Comparison of ENCODE assay signal across 19 cellular contexts in the genomic region with DNA sequence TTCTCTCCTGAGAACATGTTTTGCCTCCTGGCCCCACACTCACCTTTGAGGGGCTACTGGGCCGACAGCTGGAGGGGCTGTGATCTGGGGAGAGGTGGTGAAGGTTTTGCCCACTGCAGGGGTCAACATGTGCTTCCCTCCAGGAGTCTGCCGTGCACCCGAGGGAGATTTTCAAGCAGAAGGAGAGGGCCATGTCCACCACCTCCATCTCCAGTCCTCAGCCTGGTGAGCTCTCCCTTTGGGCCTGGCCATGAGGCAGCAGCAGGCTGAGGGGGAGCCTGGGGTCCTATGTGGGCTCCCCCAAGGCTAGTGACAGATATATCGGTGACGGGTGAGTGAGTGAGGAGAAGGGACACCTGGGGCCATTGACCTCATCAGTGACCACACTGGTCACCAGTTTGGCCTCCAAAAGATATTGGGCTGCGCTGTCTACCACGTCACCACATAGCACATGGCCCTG. TPM values are rescaled to one million over a fixed set of nuclear protein-coding genes. Genes with fewer than 3 reads are reported as not detected.
DNase-seq lines count a peak whose midpoint lies in the region; FAIRE-seq and TF ChIP-seq lines count a peak whose summit lies in the region.
"Had no signal": no experiment of that assay in that cellular context is flagged by ENCODE, and none has a peak within 500 bp of the region (broad histone marks: within the 10 kb centered on the region; RNA-seq: fewer than 3 reads in every experiment).

No MANE protein-coding gene starts in this region.

- peaks cover 24% of the 10 kb centered on the region for H3K4me1 ChIP-seq in OCI-LY7 (ENCODE audit: insufficient read depth, low read length, poor library complexity, severe bottlenecking)
- peaks cover 5 to 13% of the 10 kb centered on the region in 2 donors for H3K4me1 ChIP-seq in kidney (ENCODE audit: control insufficient read depth in 1 of 2, insufficient read depth in 1 of 2, low read depth in 1 of 2, low read length in 2 of 2)
- peaks cover 0 to 10% (median 3%) of the 10 kb centered on the region in 4 donors for H3K4me1 ChIP-seq in tibial nerve
- H3K4me1 ChIP-seq: uterus had no signal

- H4K20me1 ChIP-seq in OCI-LY7 (ENCODE audit: insufficient read depth, low read length): no peaks in the 10 kb centered on the region

- H3K27me3 ChIP-seq in tibial nerve: no peaks in the 10 kb centered on the region
- H3K27me3 ChIP-seq: heart left ventricle, uterus had no signal

- peak overlapping the region; percentile 35 for H3K27ac Mint-ChIP-seq in activated naive CD4-positive, alpha-beta T cell treated with anti-CD3 and anti-CD28 coated beads, Interleukin-2, amount 50 U/mL, for 24 hours
- no peak overlapping the region for H3K27ac Mint-ChIP-seq in activated naive CD4-positive, alpha-beta T cell treated with anti-CD3 and anti-CD28 coated beads, Interleukin-2, amount 10 ng/mL, durations not matched to agents 7 days and 5 days
- peak overlapping the region; percentile 84 for H3K27ac Mint-ChIP-seq in stimulated activated naive CD8-positive, alpha-beta T cell treated with anti-CD3 and anti-CD28 coated beads, Interleukin-15, Interleukin-2, amounts not matched to agents 100 ng/mL and 50 ng/mL, for 24 hours

- H3K4me3 ChIP-seq in OCI-LY7 (ENCODE audit: low read depth, low read length, poor library complexity, severe bottlenecking) (no peak overlapping the region), kidney (ENCODE audit: low read length in 2 of 2) (no peak overlapping the region), tibial nerve (no peak overlapping the region)
- H3K4me3 ChIP-seq: GM23248, heart left ventricle, uterus had no signal

- H3K4me3 Mint-ChIP-seq in activated naive CD4-positive, alpha-beta T cell treated with anti-CD3 and anti-CD28 coated beads, Interleukin-2, amount 50 U/mL, for 24 hours: no peak overlapping the region
- H3K4me3 Mint-ChIP-seq in activated naive CD4-positive, alpha-beta T cell treated with anti-CD3 and anti-CD28 coated beads, Interleukin-2, amount 10 ng/mL, durations not matched to agents 7 days and 5 days: no peak overlapping the region
- peak overlapping the region; percentile 9 for H3K4me3 Mint-ChIP-seq in stimulated activated naive CD8-positive, alpha-beta T cell treated with anti-CD3 and anti-CD28 coated beads, Interleukin-15, Interleukin-2, amounts not matched to agents 100 ng/mL and 50 ng/mL, for 24 hours

- H3K36me3 ChIP-seq in OCI-LY7 (ENCODE audit: insufficient read depth, low read length) (peaks cover 93% of the 10 kb centered on the region), kidney (ENCODE audit: control insufficient read depth in 1 of 2, insufficient read depth in 2 of 2, low read length in 2 of 2) (peaks cover 43 to 45% of the 10 kb centered on the region in 2 donors), tibial nerve (peaks cover 8 to 90% (median 46%) of the 10 kb centered on the region in 3 donors)
- H3K36me3 ChIP-seq: uterus had no signal

- TF ChIP-seq CTCF in OCI-LY7 (conservative IDR thresholded peaks at IDR 0.05; ENCODE audit: low read length): no peak
- no peak for TF ChIP-seq CTCF in kidney (IDR thresholded peaks at IDR 0.05; ENCODE audit: borderline replicate concordance, extremely low read depth, insufficient read depth)
- no peak for TF ChIP-seq CTCF in tibial nerve (IDR thresholded peaks at IDR 0.05)

- POLR2A ChIA-PET in OCI-LY7 (lab: Charles Lee): interaction anchor here (0.6 kb wide), 1 partner anchor 8 kb away, joined by 3 read pairs; no protein-coding TSS in a partner anchor

- no peak for FAIRE-seq in kidney (lab: Jason Lieb, UNC)

- WGBS in tibial nerve, 2 donors: 89 to 92% methylated on average over 5 to 7 of the region's 7 CpGs

- peaks cover 6% of the 10 kb centered on the region; the same call in 1 of the 2 replicates for H3K79me2 ChIP-seq in OCI-LY7 (ENCODE audit: insufficient read depth, low read depth, low read length)

- CTCF ChIA-PET in activated naive CD4-positive, alpha-beta T cell treated with anti-CD3 and anti-CD28 coated beads, Interleukin-2, amount 10 ng/mL, durations not matched to agents 7 days and 5 days (lab: Charles Lee): no interaction called here
- CTCF ChIA-PET in OCI-LY7 (lab: Charles Lee; ENCODE audit: unreplicated experiment): no interaction called here

- H3K4me2 ChIP-seq in OCI-LY7 (ENCODE audit: low read length): peak overlapping the region; percentile 33; the same call in 1 of the 2 replicates

- no peak for TF ChIP-seq POLR2A in tibial nerve (IDR thresholded peaks at IDR 0.05)

- no peak overlapping the region for H3K9ac ChIP-seq in kidney (ENCODE audit: low read length in 2 of 2)
- H3K9ac ChIP-seq: GM23248 had no signal

- intact Hi-C loops in OCI-LY7 (cut with micrococcal nuclease; ENCODE audit: unreplicated experiment) (no loop called here), kidney (cut with DNase I) (no loop called here)

- H3K27me3 Mint-ChIP-seq in activated naive CD4-positive, alpha-beta T cell treated with anti-CD3 and anti-CD28 coated beads, Interleukin-2, amount 50 U/mL, for 24 hours: no peaks in the 10 kb centered on the region
- H3K27me3 Mint-ChIP-seq in activated naive CD4-positive, alpha-beta T cell treated with anti-CD3 and anti-CD28 coated beads, Interleukin-2, amount 10 ng/mL, durations not matched to agents 7 days and 5 days: no peaks in the 10 kb centered on the region
- H3K27me3 Mint-ChIP-seq in stimulated activated naive CD8-positive, alpha-beta T cell treated with anti-CD3 and anti-CD28 coated beads, Interleukin-15, Interleukin-2, amounts not matched to agents 100 ng/mL and 50 ng/mL, for 24 hours: no peaks in the 10 kb centered on the region

- H3K4me1 Mint-ChIP-seq in activated naive CD4-positive, alpha-beta T cell treated with anti-CD3 and anti-CD28 coated beads, Interleukin-2, amount 50 U/mL, for 24 hours: peaks cover 18% of the 10 kb centered on the region
- peaks cover 7% of the 10 kb centered on the region for H3K4me1 Mint-ChIP-seq in activated naive CD4-positive, alpha-beta T cell treated with anti-CD3 and anti-CD28 coated beads, Interleukin-2, amount 10 ng/mL, durations not matched to agents 7 days and 5 days
- peaks cover 41% of the 10 kb centered on the region for H3K4me1 Mint-ChIP-seq in stimulated activated naive CD8-positive, alpha-beta T cell treated with anti-CD3 and anti-CD28 coated beads, Interleukin-15, Interleukin-2, amounts not matched to agents 100 ng/mL and 50 ng/mL, for 24 hours (ENCODE audit: low read depth)

- H3K27ac ChIP-seq in OCI-LY7 (ENCODE audit: low read depth, low read length, poor library complexity, severe bottlenecking) (peak overlapping the region; percentile 59), kidney (ENCODE audit: low read depth in 2 of 2, low read length in 2 of 2) (no peak overlapping the region), tibial nerve (peak overlapping the region in 1 of 4 donors; percentile 40)
- H3K27ac ChIP-seq: GM23248, heart left ventricle, uterus, WERI-Rb-1 had no signal

- no TSS peak for BruUV-seq in OCI-LY7 (replicated peaks; lab: Mats Ljungman, UMichigan)

- H3K9me3 Mint-ChIP-seq in activated naive CD4-positive, alpha-beta T cell treated with anti-CD3 and anti-CD28 coated beads, Interleukin-2, amount 50 U/mL, for 24 hours: no peaks in the 10 kb centered on the region
- no peaks in the 10 kb centered on the region for H3K9me3 Mint-ChIP-seq in activated naive CD4-positive, alpha-beta T cell treated with anti-CD3 and anti-CD28 coated beads, Interleukin-2, amount 10 ng/mL, durations not matched to agents 7 days and 5 days
- no peaks in the 10 kb centered on the region for H3K9me3 Mint-ChIP-seq in stimulated activated naive CD8-positive, alpha-beta T cell treated with anti-CD3 and anti-CD28 coated beads, Interleukin-15, Interleukin-2, amounts not matched to agents 100 ng/mL and 50 ng/mL, for 24 hours

- no peak for TF ChIP-seq EP300 in tibial nerve (IDR thresholded peaks at IDR 0.05)

- H3K36me3 Mint-ChIP-seq in activated naive CD4-positive, alpha-beta T cell treated with anti-CD3 and anti-CD28 coated beads, Interleukin-2, amount 50 U/mL, for 24 hours: peaks cover 14% of the 10 kb centered on the region
- H3K36me3 Mint-ChIP-seq in activated naive CD4-positive, alpha-beta T cell treated with anti-CD3 and anti-CD28 coated beads, Interleukin-2, amount 10 ng/mL, durations not matched to agents 7 days and 5 days: peaks cover 66% of the 10 kb centered on the region
- peaks cover 62% of the 10 kb centered on the region for H3K36me3 Mint-ChIP-seq in stimulated activated naive CD8-positive, alpha-beta T cell treated with anti-CD3 and anti-CD28 coated beads, Interleukin-15, Interleukin-2, amounts not matched to agents 100 ng/mL and 50 ng/mL, for 24 hours (ENCODE audit: low read depth)

- no peak overlapping the region for H2AFZ ChIP-seq in OCI-LY7 (ENCODE audit: low read length)
- H2AFZ ChIP-seq: GM23248 had no signal

- no peaks in the 10 kb centered on the region for H3K9me2 ChIP-seq in OCI-LY7 (ENCODE audit: insufficient read depth, low read length)

- DNase-seq in activated naive CD4-positive, alpha-beta T cell treated with anti-CD3 and anti-CD28 coated beads, Interleukin-2, amount 10 ng/mL, durations not matched to agents 7 days and 5 days: no peak
- DNase-seq in OCI-LY7 (ENCODE audit: low spot score) (no peak), kidney (peak; percentile 48), DMS153 (lab: John Stamatoyannopoulos, UW) (no peak), HuH-7.5 (ENCODE audit: low spot score) (no peak), tibial nerve (ENCODE audit: low spot score in 2 of 2) (no peak)
- DNase-seq: GM23248; KG1; NCI-H1417 treated with DMSO at 0.1 percent for 48 hours; NCI-H446; PC-3; retina; stimulated activated CD4-positive, alpha-beta T cell treated with anti-CD3 and anti-CD28 coated beads, Interleukin-2, amount 100 ng/mL, for 48 hours; WERI-Rb-1 had no signal

- H3K9me3 ChIP-seq in OCI-LY7 (ENCODE audit: low read length) (no peaks in the 10 kb centered on the region), kidney (ENCODE audit: control insufficient read depth in 1 of 2, low read length in 2 of 2) (no peaks in the 10 kb centered on the region), tibial nerve (no peaks in the 10 kb centered on the region)
- H3K9me3 ChIP-seq: heart left ventricle, uterus had no signal

RNA-seq across cellular contexts. Expression of gene PGAM2, which starts 6.6 kb away (rescaled TPM):
- 0.69 TPM in 1 of 2 replicates, not detected in the other for total RNA-seq in OCI-LY7 (2014; rRNA removed; shearing (Covaris generic))
- total RNA-seq in OCI-LY7 (2022): 0.80 and 1.1 TPM in 2 replicates
- 2.1 TPM for total RNA-seq in kidney
- polyA plus RNA-seq in kidney (ENCODE audit: insufficient read depth, low read depth, low replicate concordance): 37.7 TPM
- under 1 TPM in 1 of 4 donors, not detected in 3; 0.98 TPM for total RNA-seq in tibial nerve
- total RNA-seq: GM23248, kidney epithelial cell had no signal
- polyA plus RNA-seq: GM23248 had no signal

RNA-seq across cellular contexts. Expression of gene DBNL, which starts 14.3 kb away (rescaled TPM):
- 124 and 133 TPM in 2 replicates for total RNA-seq in OCI-LY7 (2014; rRNA removed; shearing (Covaris generic))
- total RNA-seq in OCI-LY7 (2022): 121 and 137 TPM in 2 replicates
- total RNA-seq in kidney: 103 TPM
- 85.9 TPM for polyA plus RNA-seq in kidney (ENCODE audit: insufficient read depth, low read depth, low replicate concordance)
- 100 to 1,000 TPM; 113 to 139 (median 126) TPM for total RNA-seq in tibial nerve

RNA-seq across cellular contexts. Expression of gene POLM, which starts 23.5 kb away (rescaled TPM):
- 83.8 and 90.0 TPM in 2 replicates for total RNA-seq in OCI-LY7 (2014; rRNA removed; shearing (Covaris generic))
- 87.9 and 99.3 TPM in 2 replicates for total RNA-seq in OCI-LY7 (2022)
- 41.4 TPM for total RNA-seq in kidney
- 16.3 TPM for polyA plus RNA-seq in kidney (ENCODE audit: insufficient read depth, low read depth, low replicate concordance)
- total RNA-seq in tibial nerve: 100 to 1,000 TPM in 1 of 4 donors, 10 to 100 TPM in 3; 31.0 to 104 (median 89.5) TPM

RNA-seq across cellular contexts. Expression of gene AEBP1, which starts 45.4 kb away (rescaled TPM):
- 62.9 and 64.2 TPM in 2 replicates for total RNA-seq in OCI-LY7 (2014; rRNA removed; shearing (Covaris generic))
- total RNA-seq in OCI-LY7 (2022) (35.0 and 42.2 TPM in 2 replicates), kidney (164 TPM), tibial nerve (100 to 1,000 TPM; 142 to 440 (median 264) TPM)
- polyA plus RNA-seq in kidney (ENCODE audit: insufficient read depth, low read depth, low replicate concordance): 89.4 TPM
- total RNA-seq: PC-3 had no signal
